Comparison of ENCODE assay signal across 12 cellular contexts in genomic region chr1:87805661-87806376, GRCh38.
DNase-seq lines count a peak whose midpoint lies in the region; ATAC-seq and TF ChIP-seq lines count a peak whose summit lies in the region.
"Had no signal": no experiment of that assay in that cellular context is flagged by ENCODE, and none has a peak within 500 bp of the region (broad histone marks: within the 10 kb centered on the region; RNA-seq: fewer than 3 reads in every experiment).

No MANE protein-coding gene starts in this region.

- H3K27me3 Mint-ChIP-seq in WTC11 (ENCODE audit: low read depth): no peaks in the 10 kb centered on the region

- POLR2A ChIA-PET in WTC11 (lab: Charles Lee): no interaction called here

- peaks cover 6% of the 10 kb centered on the region for H3K36me3 Mint-ChIP-seq in WTC11

- ATAC-seq in WTC11: no peak
- ATAC-seq: right cardiac atrium, Right ventricle myocardium inferior had no signal

- DNase-seq in AG08396 (ENCODE audit: low spot score) (peak; percentile 11), LoVo (ENCODE audit: low spot score) (peak; percentile 69), dermis blood vessel endothelial cell (peak; percentile 13), myocyte (ENCODE audit: low read depth) (peak; percentile 4), WTC11 (ENCODE audit: low spot score) (no peak), 8988T (no peak), NCI-H345 treated with DMSO at 0.1 percent for 48 hours (lab: John Stamatoyannopoulos, UW; ENCODE audit: unreplicated experiment) (no peak)
- DNase-seq in activated CD8-positive, alpha-beta memory T cell treated with anti-CD3 and anti-CD28 coated beads for 24 hours: no peak
- DNase-seq: anterior cingulate cortex, NCI-H1694 treated with DMSO at 0.1 percent for 48 hours, right cardiac atrium had no signal

- no peak overlapping the region for H3K27ac Mint-ChIP-seq in WTC11

- no peak for TF ChIP-seq CTCF in WTC11 (IDR thresholded peaks at IDR 0.05)

- peaks cover 11% of the 10 kb centered on the region; the same call in 1 of the 2 replicates for H3K4me1 Mint-ChIP-seq in WTC11

- H3K4me3 Mint-ChIP-seq in WTC11: no peak overlapping the region

- CTCF ChIA-PET in WTC11 (lab: Charles Lee): no interaction called here

- H3K9me3 Mint-ChIP-seq in WTC11: peaks cover 22% of the 10 kb centered on the region

TF ChIP-seq in WTC11, 78 proteins besides CTCF, POLR2A, EP300 and RAD21:
- TF ChIP-seq FOXP4 (CRISPR knock-in tag; IDR thresholded peaks at IDR 0.05) (no peak), HMGA2 (CRISPR knock-in tag; IDR thresholded peaks at IDR 0.05) (no peak), E2F4 (CRISPR knock-in tag; IDR thresholded peaks at IDR 0.05; ENCODE audit: borderline replicate concordance, low read depth) (no peak), NR1H2 (CRISPR knock-in tag; IDR thresholded peaks at IDR 0.05) (no peak), ATF1 (CRISPR knock-in tag; IDR thresholded peaks at IDR 0.05) (no peak), RELA (CRISPR knock-in tag; IDR thresholded peaks at IDR 0.05; ENCODE audit: borderline replicate concordance) (no peak), PRDM15 (CRISPR knock-in tag; IDR thresholded peaks at IDR 0.05) (no peak), MLX (CRISPR knock-in tag; IDR thresholded peaks at IDR 0.05) (no peak), ZNF281 (CRISPR knock-in tag; IDR thresholded peaks at IDR 0.05) (no peak), ZNF512 (CRISPR knock-in tag; IDR thresholded peaks at IDR 0.05; ENCODE audit: borderline replicate concordance) (no peak), ZNF138 (CRISPR knock-in tag; conservative IDR thresholded peaks at IDR 0.05) (no peak), TCF7 (CRISPR knock-in tag; IDR thresholded peaks at IDR 0.05; ENCODE audit: low read depth) (no peak)

Comparison
In these comparisons a context has a peak if more than half of its experiments do, and no peak if none do; other contexts are left out.
1. DNase-seq: peak in AG08396 (single experiment), LoVo (single experiment), dermis blood vessel endothelial cell (single experiment) and myocyte (single experiment); none in WTC11 (single experiment), 8988T (single experiment), NCI-H345 treated with DMSO at 0.1 percent for 48 hours (single experiment) and activated CD8-positive, alpha-beta memory T cell treated with anti-CD3 and anti-CD28 coated beads for 24 hours (single experiment).